9 cellular contexts compared by ENCODE assay signal in the genomic region with DNA sequence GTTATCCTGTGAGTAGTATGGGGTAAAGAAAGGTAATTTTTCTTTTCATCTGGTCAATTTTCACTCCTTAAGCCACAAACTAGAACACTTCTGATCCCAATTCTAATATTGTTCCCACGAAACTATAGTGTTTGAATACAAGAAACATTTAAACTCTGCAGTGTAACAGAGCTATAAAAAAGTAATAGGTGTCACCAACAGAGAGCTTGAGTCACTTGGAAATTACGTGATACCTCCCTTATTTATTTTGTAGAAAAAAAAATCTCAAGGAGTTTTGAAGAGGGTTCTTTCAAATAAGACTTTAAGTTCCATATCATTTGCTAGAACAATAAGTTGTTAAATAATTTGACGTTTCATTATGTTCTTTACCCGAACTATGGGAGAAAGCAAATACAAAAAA.
"Had no signal": no experiment of that assay in that cellular context is flagged by ENCODE, and none has a peak within 500 bp of the region (broad histone marks: within the 10 kb centered on the region; RNA-seq: fewer than 3 reads in every experiment).

No MANE protein-coding gene starts in this region.

- H3K27ac ChIP-seq: GM23248, HL-60 had no signal

- ATAC-seq: HCT116, K562 had no signal

- H3K9ac ChIP-seq: GM23248 had no signal

- H3K9me3 ChIP-seq: HAP-1 had no signal

- H3K36me3 ChIP-seq: HAP-1 had no signal

- DNase-seq: GM23248, H7, HFFc6, IMR-90, KG1 had no signal

- H3K4me1 ChIP-seq: HAP-1 had no signal

- H3K4me3 ChIP-seq: GM23248, HAP-1, K562 had no signal
